ENCODE assay signal across 1 cellular context in genomic region chr6:118893882-118894424, GRCh38.
TF ChIP-seq lines count a peak whose summit lies in the region.

Gene ASF1A, plus strand, starts transcription at chr6:118894152. Its CDS starts 262 bp downstream, at chr6:118894414.

TF ChIP-seq in HepG2, 621 proteins besides CTCF, POLR2A, EP300 and RAD21 (continued from another document and continues in another):
- no peak for TF ChIP-seq ZNF432 (CRISPR knock-in tag; IDR thresholded peaks at IDR 0.05; ENCODE audit: borderline replicate concordance)
- TF ChIP-seq ZEB1 (IDR thresholded peaks at IDR 0.05; ENCODE audit: insufficient replicate concordance, low read depth) = peak; percentile 66
- TF ChIP-seq ADNP (CRISPR knock-in tag; IDR thresholded peaks at IDR 0.05) = no peak
- TF ChIP-seq ZNF672 (CRISPR knock-in tag; IDR thresholded peaks at IDR 0.05) = no peak
- TF ChIP-seq KDM1A (CRISPR knock-in tag; IDR thresholded peaks at IDR 0.05) = peak; percentile 61; the same call in 1 of the 2 replicates
- TF ChIP-seq KDM2A (CRISPR knock-in tag; IDR thresholded peaks at IDR 0.05; ENCODE audit: borderline replicate concordance, low read depth) = peak; percentile 97
- TF ChIP-seq SMC3 (IDR thresholded peaks at IDR 0.05; ENCODE audit: low read length) = peak; percentile 29; the same call in 1 of the 2 replicates
- TF ChIP-seq ZNF224 (CRISPR knock-in tag; IDR thresholded peaks at IDR 0.05) = no peak; the same call in 1 of the 2 replicates
- no peak for TF ChIP-seq ZNF296 (CRISPR knock-in tag; conservative IDR thresholded peaks at IDR 0.05)
- TF ChIP-seq KAT8 (CRISPR knock-in tag; IDR thresholded peaks at IDR 0.05) = peak; percentile 89
- TF ChIP-seq MED8 (CRISPR knock-in tag; IDR thresholded peaks at IDR 0.05; ENCODE audit: insufficient replicate concordance) = no peak
- peak; percentile 73 for TF ChIP-seq HNRNPLL (IDR thresholded peaks at IDR 0.05; ENCODE audit: low read depth, low read length, poor library complexity, severe bottlenecking)
- no peak; the same call in 1 of the 2 replicates for TF ChIP-seq EED (CRISPR knock-in tag; IDR thresholded peaks at IDR 0.05)
- TF ChIP-seq PRDM15 (CRISPR knock-in tag; IDR thresholded peaks at IDR 0.05) = peak; percentile 92
- no peak for TF ChIP-seq NFIB (CRISPR knock-in tag; IDR thresholded peaks at IDR 0.05; ENCODE audit: borderline replicate concordance)
- TF ChIP-seq RERE (CRISPR knock-in tag; IDR thresholded peaks at IDR 0.05; ENCODE audit: low read depth) = peak; percentile 63; the same call in 1 of the 2 replicates
- TF ChIP-seq HHEX (CRISPR knock-in tag; IDR thresholded peaks at IDR 0.05) = no peak
- no peak for TF ChIP-seq PAWR (CRISPR knock-in tag; IDR thresholded peaks at IDR 0.05; ENCODE audit: borderline replicate concordance)
- no peak for TF ChIP-seq ZNF766 (CRISPR knock-in tag; IDR thresholded peaks at IDR 0.05; ENCODE audit: borderline replicate concordance)
- peak; percentile 82 for TF ChIP-seq ARID5B (CRISPR knock-in tag; IDR thresholded peaks at IDR 0.05)
- peak; percentile 85; the same call in 1 of the 2 replicates for TF ChIP-seq MAZ (IDR thresholded peaks at IDR 0.05; ENCODE audit: borderline replicate concordance, low read depth, low read length)
- TF ChIP-seq MAZ (CRISPR knock-in tag; IDR thresholded peaks at IDR 0.05; ENCODE audit: low read depth) = 0 out of 2 replicates have a peak, but pooled peaks have one; percentile 52
- no peak for TF ChIP-seq HMGA1 (CRISPR knock-in tag; conservative IDR thresholded peaks at IDR 0.05)
- peak; percentile 12; the same call in 1 of the 2 replicates for TF ChIP-seq GATA4 (IDR thresholded peaks at IDR 0.05; ENCODE audit: borderline replicate concordance, low read depth)
- no peak for TF ChIP-seq RBAK (CRISPR knock-in tag; IDR thresholded peaks at IDR 0.05)
- TF ChIP-seq ZNF562 (CRISPR knock-in tag; IDR thresholded peaks at IDR 0.05; ENCODE audit: borderline replicate concordance) = no peak
- no peak for TF ChIP-seq ZNF251 (CRISPR knock-in tag; IDR thresholded peaks at IDR 0.05)
- no peak; the same call in 1 of the 2 replicates for TF ChIP-seq SIN3A (IDR thresholded peaks at IDR 0.05; ENCODE audit: borderline replicate concordance, low read depth, low read length)
- TF ChIP-seq HOXA7 (CRISPR knock-in tag; IDR thresholded peaks at IDR 0.05) = no peak
- peak; percentile 45; the same call in 1 of the 2 replicates for TF ChIP-seq CSRNP1 (CRISPR knock-in tag; IDR thresholded peaks at IDR 0.05)
- TF ChIP-seq ZNF264 (CRISPR knock-in tag; IDR thresholded peaks at IDR 0.05) = peak; percentile 28; the same call in 1 of the 2 replicates
- no peak for TF ChIP-seq STAT5B (CRISPR knock-in tag; IDR thresholded peaks at IDR 0.05)
- no peak for TF ChIP-seq ZXDC (CRISPR knock-in tag; IDR thresholded peaks at IDR 0.05)
- TF ChIP-seq ZBTB37 (CRISPR knock-in tag; IDR thresholded peaks at IDR 0.05) = 0 out of 2 replicates have a peak, but pooled peaks have one; percentile 24
- peak; percentile 7; the same call in 1 of the 2 replicates for TF ChIP-seq ZNF607 (CRISPR knock-in tag; IDR thresholded peaks at IDR 0.05; ENCODE audit: borderline replicate concordance)
- TF ChIP-seq HOMEZ (CRISPR knock-in tag; IDR thresholded peaks at IDR 0.05; ENCODE audit: low read depth) = peak; percentile 97
- TF ChIP-seq MTA1 (CRISPR knock-in tag; IDR thresholded peaks at IDR 0.05; ENCODE audit: borderline replicate concordance) = peak; percentile 73; the same call in 1 of the 2 replicates
